22 cellular contexts compared by ENCODE assay signal in the genomic region with DNA sequence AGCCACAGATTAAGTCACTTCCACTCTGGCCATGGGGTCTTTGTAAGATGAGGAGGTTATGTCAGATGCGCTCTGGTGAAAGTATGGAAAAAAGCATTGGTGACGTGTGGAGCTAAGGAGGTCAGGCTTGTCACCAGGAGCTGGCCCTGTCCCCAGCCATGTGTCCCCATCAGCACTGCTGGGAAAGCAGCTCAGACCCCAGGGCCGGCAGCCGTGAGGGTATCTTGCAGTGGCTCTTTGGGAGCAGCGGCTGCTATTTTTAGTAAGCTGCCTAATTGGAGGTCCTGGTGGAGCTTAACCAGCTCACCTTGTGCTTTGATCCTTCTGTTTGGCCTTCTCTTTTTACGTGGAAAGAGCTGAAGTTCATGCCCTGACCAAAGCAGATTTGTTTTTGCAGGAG.
A peak's percentile ranks its signal among the peaks of the same experiment; 100 is the strongest.
DNase-seq lines count a peak whose midpoint lies in the region; ATAC-seq and TF ChIP-seq lines count a peak whose summit lies in the region.
"Had no signal": no experiment of that assay in that cellular context is flagged by ENCODE, and none has a peak within 500 bp of the region (broad histone marks: within the 10 kb centered on the region; RNA-seq: fewer than 3 reads in every experiment).

No MANE protein-coding gene starts in this region.

- intact Hi-C loops in tibial artery (cut with DNase I; ENCODE audit: low total_unique reads) = no loop called here
- intact Hi-C loops in spleen (cut with DNase I; ENCODE audit: low total_unique reads) = loop anchor here (10.0 kb wide), 1 partner anchor 48 kb away; no protein-coding TSS in a partner anchor

- no peaks in the 10 kb centered on the region for H3K9me2 ChIP-seq in Karpas-422 (replicated peaks; ENCODE audit: insufficient read depth, low read length)
- H3K9me2 ChIP-seq: SK-N-SH had no signal

- 82 to 93% (median 86%) methylated on average over 4 to 6 of the region's 6 CpGs for WGBS in spleen, 5 donors

- TF ChIP-seq POLR2A in spleen (IDR thresholded peaks at IDR 0.05) = no peak

- H3K27ac Mint-ChIP-seq in activated T-cell treated with anti-CD3 and anti-CD28 coated beads, Interleukin-2, amount 50 U/mL, for 24 hours = peak overlapping the region; percentile 52
- H3K27ac Mint-ChIP-seq in effector memory CD8-positive, alpha-beta T cell = peak overlapping the region; percentile 72 to 86
- H3K27ac Mint-ChIP-seq in mesothelial cell of epicardium = peak overlapping the region; percentile 45

- no peak overlapping the region for H3K4me3 Mint-ChIP-seq in activated T-cell treated with anti-CD3 and anti-CD28 coated beads, Interleukin-2, amount 50 U/mL, for 24 hours
- no peak overlapping the region for H3K4me3 Mint-ChIP-seq in activated T-cell treated with anti-CD3 and anti-CD28 coated beads, Interleukin-2, amount 50 U/mL, for 4 hours
- H3K4me3 Mint-ChIP-seq in effector memory CD8-positive, alpha-beta T cell = no peak overlapping the region
- H3K4me3 Mint-ChIP-seq in mesothelial cell of epicardium = no peak overlapping the region

- H3K27me3 ChIP-seq in tibial artery (no peaks in the 10 kb centered on the region), spleen (replicated peaks in 1 of 7) (no peaks in the 10 kb centered on the region), Karpas-422 (ENCODE audit: low read length) (no peaks in the 10 kb centered on the region)
- H3K27me3 ChIP-seq: ascending aorta had no signal

- no peak overlapping the region for H3K4me2 ChIP-seq in Karpas-422 (ENCODE audit: low read depth, low read length, poor library complexity, severe bottlenecking)
- H3K4me2 ChIP-seq: SK-N-SH had no signal

- H3K4me3 ChIP-seq in tibial artery (no peak overlapping the region), spleen (no peak overlapping the region), Karpas-422 (ENCODE audit: low read length) (no peak overlapping the region)
- H3K4me3 ChIP-seq: ascending aorta, skin epidermis had no signal

- DNase-seq in activated T-cell treated with anti-CD3 and anti-CD28 coated beads, Interleukin-2, amount 50 U/mL, for 24 hours = no peak
- no peak for DNase-seq in activated T-cell treated with anti-CD3 and anti-CD28 coated beads, Interleukin-2, amount 50 U/mL, for 4 hours
- DNase-seq in effector memory CD8-positive, alpha-beta T cell = no peak
- DNase-seq in mesothelial cell of epicardium (ENCODE audit: low spot score in 2 of 2, unreplicated experiment in 2 of 2) = no peak
- no peak for DNase-seq in tibial artery
- DNase-seq in spleen = no peak
- no peak for DNase-seq in Karpas-422
- DNase-seq: activated CD4-positive, alpha-beta T cell treated with anti-CD3 and anti-CD28 coated beads for 48 hours; activated naive CD4-positive, alpha-beta T cell treated with anti-CD3 and anti-CD28 coated beads, Interleukin-2, amount 50 U/mL, for 16 hours; C1 segment of cervical spinal cord; cortex of kidney; foreskin fibroblast; left colon; NCI-H1417; NCI-H2171; NCI-H526 treated with DMSO at 0.1 percent for 48 hours; SK-N-SH; stimulated activated CD4-positive, alpha-beta T cell treated with anti-CD3 and anti-CD28 coated beads, Interleukin-4, amount 100 ng/mL, for 24 hours had no signal

- H3K9me3 ChIP-seq in tibial artery (no peaks in the 10 kb centered on the region), spleen (no peaks in the 10 kb centered on the region), Karpas-422 (ENCODE audit: low read length) (no peaks in the 10 kb centered on the region)
- H3K9me3 ChIP-seq: ascending aorta, SK-N-SH had no signal

- no peaks in the 10 kb centered on the region for H3K9me3 Mint-ChIP-seq in activated T-cell treated with anti-CD3 and anti-CD28 coated beads, Interleukin-2, amount 50 U/mL, for 24 hours
- H3K9me3 Mint-ChIP-seq in activated T-cell treated with anti-CD3 and anti-CD28 coated beads, Interleukin-2, amount 50 U/mL, for 4 hours = no peaks in the 10 kb centered on the region
- no peaks in the 10 kb centered on the region for H3K9me3 Mint-ChIP-seq in effector memory CD8-positive, alpha-beta T cell
- H3K9me3 Mint-ChIP-seq in mesothelial cell of epicardium = no peaks in the 10 kb centered on the region

- ATAC-seq in activated T-cell treated with anti-CD3 and anti-CD28 coated beads, Interleukin-2, amount 50 U/mL, for 4 hours = no peak
- no peak for ATAC-seq in effector memory CD8-positive, alpha-beta T cell (replicated peaks)
- no peak for ATAC-seq in GM21737 (IDR thresholded peaks at IDR 0.05; ENCODE audit: unreplicated experiment)
- ATAC-seq: left colon had no signal

- H3K79me2 ChIP-seq in Karpas-422 (ENCODE audit: low read length) = no peaks in the 10 kb centered on the region

- H3K36me3 Mint-ChIP-seq in activated T-cell treated with anti-CD3 and anti-CD28 coated beads, Interleukin-2, amount 50 U/mL, for 24 hours (ENCODE audit: low read depth) = peaks cover 7% of the 10 kb centered on the region
- no peaks in the 10 kb centered on the region for H3K36me3 Mint-ChIP-seq in activated T-cell treated with anti-CD3 and anti-CD28 coated beads, Interleukin-2, amount 50 U/mL, for 4 hours (ENCODE audit: insufficient read depth)
- peaks cover 10% of the 10 kb centered on the region for H3K36me3 Mint-ChIP-seq in effector memory CD8-positive, alpha-beta T cell (ENCODE audit: insufficient read depth)
- H3K36me3 Mint-ChIP-seq in mesothelial cell of epicardium = peaks cover 7% of the 10 kb centered on the region

- TF ChIP-seq CTCF in mesothelial cell of epicardium (IDR thresholded peaks at IDR 0.05; ENCODE audit: unreplicated experiment) = no peak
- no peak for TF ChIP-seq CTCF in tibial artery (IDR thresholded peaks at IDR 0.05)
- no peak for TF ChIP-seq CTCF in spleen (IDR thresholded peaks at IDR 0.05 in 8 of 11, conservative IDR thresholded peaks at IDR 0.05 in 3 of 11)

- H3K4me1 Mint-ChIP-seq in activated T-cell treated with anti-CD3 and anti-CD28 coated beads, Interleukin-2, amount 50 U/mL, for 24 hours (ENCODE audit: low read depth) = peaks cover 26% of the 10 kb centered on the region
- H3K4me1 Mint-ChIP-seq in activated T-cell treated with anti-CD3 and anti-CD28 coated beads, Interleukin-2, amount 50 U/mL, for 4 hours (ENCODE audit: low read depth) = peaks cover 22% of the 10 kb centered on the region
- peaks cover 29 to 35% of the 10 kb centered on the region in 2 donors for H3K4me1 Mint-ChIP-seq in effector memory CD8-positive, alpha-beta T cell (ENCODE audit: low read depth in 2 of 2)
- H3K4me1 Mint-ChIP-seq in mesothelial cell of epicardium = peaks cover 38% of the 10 kb centered on the region

- no peak overlapping the region for H3K9ac ChIP-seq in Karpas-422 (ENCODE audit: low read length)
- H3K9ac ChIP-seq: parathyroid adenoma, SK-N-SH had no signal

- H2AFZ ChIP-seq in Karpas-422 (ENCODE audit: low read length) = no peak overlapping the region
- H2AFZ ChIP-seq: parathyroid adenoma had no signal

- H3K4me1 ChIP-seq in tibial artery (peaks cover 0 to 99% (median 70%) of the 10 kb centered on the region in 4 donors), spleen (peaks cover 9 to 93% (median 50%) of the 10 kb centered on the region in 6 donors), Karpas-422 (ENCODE audit: low read length) (no peaks in the 10 kb centered on the region)

- H3K27me3 Mint-ChIP-seq in activated T-cell treated with anti-CD3 and anti-CD28 coated beads, Interleukin-2, amount 50 U/mL, for 24 hours = no peaks in the 10 kb centered on the region
- H3K27me3 Mint-ChIP-seq in activated T-cell treated with anti-CD3 and anti-CD28 coated beads, Interleukin-2, amount 50 U/mL, for 4 hours (ENCODE audit: low read depth) = no peaks in the 10 kb centered on the region
- no peaks in the 10 kb centered on the region for H3K27me3 Mint-ChIP-seq in effector memory CD8-positive, alpha-beta T cell
- no peaks in the 10 kb centered on the region for H3K27me3 Mint-ChIP-seq in mesothelial cell of epicardium (ENCODE audit: low read depth)

- H4K20me1 ChIP-seq in Karpas-422 (ENCODE audit: insufficient read depth, low read depth, low read length) = peaks cover 28% of the 10 kb centered on the region; the same call in 1 of the 2 replicates

- H3K36me3 ChIP-seq in tibial artery = peaks cover 0 to 4% (median 0%) of the 10 kb centered on the region in 3 donors
- peaks cover 0 to 55% (median 2%) of the 10 kb centered on the region in 6 donors for H3K36me3 ChIP-seq in spleen
- no peaks in the 10 kb centered on the region for H3K36me3 ChIP-seq in Karpas-422 (ENCODE audit: insufficient read depth, low read length)

- H3K27ac ChIP-seq in tibial artery (peak overlapping the region; percentile 13 to 84), spleen (peak overlapping the region in 1 of 8 donors; percentile 21), Karpas-422 (ENCODE audit: low read length) (no peak overlapping the region)
- H3K27ac ChIP-seq: ascending aorta had no signal
